Comparison of ENCODE assay signal across 8 cellular contexts in genomic region chr19:57746580-57747471, GRCh38. TPM values are rescaled to one million over a fixed set of nuclear protein-coding genes. Genes with fewer than 3 reads are reported as not detected.
DNase-seq lines count a peak whose midpoint lies in the region; ATAC-seq and TF ChIP-seq lines count a peak whose summit lies in the region.

Gene ZNF776 (plus strand): TSS chr19:57746815. CDS start chr19:57747059, 244 bp downstream.

- H3K4me1 ChIP-seq in A673 (ENCODE audit: insufficient read depth, low read length, poor library complexity, severe bottlenecking) (peaks cover 2% of the 10 kb centered on the region), breast epithelium (no peaks in the 10 kb centered on the region), skeletal muscle satellite cell (ENCODE audit: control insufficient read depth, insufficient read depth, low read length) (peaks cover 9% of the 10 kb centered on the region)

- H3K4me3 ChIP-seq in A673 (ENCODE audit: low read depth, low read length, poor library complexity, severe bottlenecking): peak within 1 kb of the TSS; percentile 78
- peak within 1 kb of the TSS; percentile 92 to 98 (median 95) for H3K4me3 ChIP-seq in breast epithelium
- peak within 1 kb of the TSS; percentile 79 for H3K4me3 ChIP-seq in iPS-18c (ENCODE audit: insufficient read depth, low read depth, low read length)
- peak within 1 kb of the TSS; percentile 81 for H3K4me3 ChIP-seq in skeletal muscle satellite cell (ENCODE audit: low read length)

- no peak for TF ChIP-seq POLR2A in breast epithelium (IDR thresholded peaks at IDR 0.05)

- CTCF ChIA-PET in A673 (lab: Charles Lee): interaction anchor here (0.7 kb wide), 1 partner anchor 80 kb away, joined by 3 read pairs; no protein-coding TSS in a partner anchor

- intact Hi-C loops in A673 (cut with micrococcal nuclease; ENCODE audit: unreplicated experiment): no loop called here
- intact Hi-C loops in breast epithelium (cut with DNase I; ENCODE audit: low total_unique reads): no loop called here

- BruUV-seq in A673 (replicated peaks; lab: Mats Ljungman, UMichigan): no TSS peak

- H3K27ac ChIP-seq in A673 (ENCODE audit: low read depth, low read length, poor library complexity, severe bottlenecking): peak within 1 kb of the TSS; percentile 74
- H3K27ac ChIP-seq in breast epithelium: peak within 1 kb of the TSS; percentile 93 to 94

- TF ChIP-seq CTCF in A673 (conservative IDR thresholded peaks at IDR 0.05; ENCODE audit: low read depth, low read length): no peak
- TF ChIP-seq CTCF in breast epithelium (IDR thresholded peaks at IDR 0.05): no peak

- H3K27me3 ChIP-seq in A673 (replicated peaks; ENCODE audit: insufficient read depth, low read depth, low read length, poor library complexity) (no peaks in the 10 kb centered on the region), breast epithelium (no peaks in the 10 kb centered on the region), skeletal muscle satellite cell (ENCODE audit: control insufficient read depth, insufficient read depth, low read length) (no peaks in the 10 kb centered on the region)

- ATAC-seq in GM18858 (IDR thresholded peaks at IDR 0.05; ENCODE audit: unreplicated experiment) (peak; percentile 96), HG03066 (IDR thresholded peaks at IDR 0.05; ENCODE audit: low read depth, unreplicated experiment) (peak; percentile 95)

- H3K9me3 ChIP-seq in A673 (ENCODE audit: low read depth, low read length, poor library complexity, severe bottlenecking): peaks cover 33% of the 10 kb centered on the region
- peaks cover 42% of the 10 kb centered on the region in 2 donors for H3K9me3 ChIP-seq in breast epithelium
- no peaks in the 10 kb centered on the region for H3K9me3 ChIP-seq in iPS-18c (ENCODE audit: control insufficient read depth, insufficient read depth, low read length)
- no peaks in the 10 kb centered on the region for H3K9me3 ChIP-seq in skeletal muscle satellite cell (replicated peaks; ENCODE audit: low read length)

- peak within 1 kb of the TSS; percentile 97 for H3K4me2 ChIP-seq in skeletal muscle satellite cell (ENCODE audit: low read length)

- peak within 1 kb of the TSS; percentile 90 for H3K9ac ChIP-seq in skeletal muscle satellite cell (ENCODE audit: low read depth, low read length)

- H3K36me3 ChIP-seq in A673 (ENCODE audit: insufficient read depth, low read length, poor library complexity, severe bottlenecking): peaks cover 41% of the 10 kb centered on the region
- peaks cover 17% of the 10 kb centered on the region for H3K36me3 ChIP-seq in breast epithelium
- peaks cover 35% of the 10 kb centered on the region for H3K36me3 ChIP-seq in skeletal muscle satellite cell (ENCODE audit: insufficient read depth, low read length)

- POLR2A ChIA-PET in A673 (lab: Charles Lee; ENCODE audit: low non-redundant PET): no interaction called here

- DNase-seq in A673 (ENCODE audit: low spot score) (peak; percentile 96), NCI-H2107 treated with DMSO at 0.1 percent for 48 hours (lab: John Stamatoyannopoulos, UW; ENCODE audit: unreplicated experiment) (peak; percentile 87), UCSD-AML1 (lab: John Stamatoyannopoulos, UW; ENCODE audit: unreplicated experiment) (peak; percentile 80), breast epithelium (ENCODE audit: low spot score in 2 of 2) (peak; percentile 68 to 84)

RNA-seq across cellular contexts. Expression of gene ZNF776, which starts in this region (rescaled TPM):
- total RNA-seq in A673 (2021): 10.3 and 15.8 TPM in 2 replicates
- 10 to 100 TPM in 2 of 3 donors, 1 to 10 TPM in 1; 8.5 to 31.8 (median 21.0) TPM for total RNA-seq in breast epithelium
- 8.1 and 8.4 TPM in 2 replicates for total RNA-seq in skeletal muscle satellite cell (2012; rRNA removed)

Comparison
In these comparisons a context has a peak if more than half of its experiments do, and no peak if none do; other contexts are left out.
1. Peak in every context shown above with its lines: DNase-seq, ATAC-seq, H3K4me3 ChIP-seq and H3K27ac ChIP-seq.